2 cellular contexts compared by ENCODE assay signal in genomic region chr16:86858501-86858900, GRCh38.
TF ChIP-seq lines count a peak whose summit lies in the region.

No MANE protein-coding gene starts in this region.

TF ChIP-seq in endothelial cell of umbilical vein, 7 proteins besides CTCF, POLR2A, EP300 and RAD21:
- TF ChIP-seq POLR2AphosphoS5 (IDR thresholded peaks at IDR 0.05; ENCODE audit: insufficient read depth, low read depth, low read length) (no peak), EZH2 (IDR thresholded peaks at IDR 0.05; ENCODE audit: borderline replicate concordance, low read depth, low read length, severe bottlenecking) (no peak), FOS (IDR thresholded peaks at IDR 0.05; ENCODE audit: borderline replicate concordance, insufficient read depth, low read length) (no peak), GATA2 (IDR thresholded peaks at IDR 0.05; ENCODE audit: insufficient read depth, insufficient read length, low read depth, low read length) (no peak), MYC (IDR thresholded peaks at IDR 0.05; ENCODE audit: low read depth, low read length) (no peak), MAX (IDR thresholded peaks at IDR 0.05; ENCODE audit: insufficient read depth, insufficient read length) (no peak), JUN (IDR thresholded peaks at IDR 0.05; ENCODE audit: borderline replicate concordance, insufficient read depth, insufficient read length, low read depth) (no peak)

TF ChIP-seq in HepG2, 621 proteins besides CTCF, POLR2A, EP300 and RAD21 (continues in another document):
- TF ChIP-seq ATF2 (CRISPR knock-in tag; IDR thresholded peaks at IDR 0.05), result no peak
- peak; percentile 77 for TF ChIP-seq HNF4A (CRISPR knock-in tag; IDR thresholded peaks at IDR 0.05)
- peak; percentile 76 for TF ChIP-seq BCL6 (CRISPR knock-in tag; IDR thresholded peaks at IDR 0.05)
- TF ChIP-seq ZNF577 (CRISPR knock-in tag; IDR thresholded peaks at IDR 0.05; ENCODE audit: borderline replicate concordance, low read depth), result no peak
- TF ChIP-seq ZFX (CRISPR knock-in tag; IDR thresholded peaks at IDR 0.05; ENCODE audit: low read depth), result 0 out of 2 replicates have a peak, but pooled peaks have one; percentile 23
- peak; percentile 33; the same call in 1 of the 2 replicates for TF ChIP-seq HDAC2 (CRISPR knock-in tag; IDR thresholded peaks at IDR 0.05)
- TF ChIP-seq PAXIP1 (CRISPR knock-in tag; conservative IDR thresholded peaks at IDR 0.05), result peak; percentile 48; the same call in 1 of the 2 replicates
- TF ChIP-seq MAX (IDR thresholded peaks at IDR 0.05), result 0 out of 2 replicates have a peak, but pooled peaks have one; percentile 31
- no peak for TF ChIP-seq HNRNPK (IDR thresholded peaks at IDR 0.05; ENCODE audit: low read depth, low read length, poor library complexity, severe bottlenecking)
- TF ChIP-seq SOX6 (IDR thresholded peaks at IDR 0.05), result no peak
- TF ChIP-seq SOX6 (CRISPR knock-in tag; IDR thresholded peaks at IDR 0.05), result peak; percentile 73
- 0 out of 2 replicates have a peak, but pooled peaks have one; percentile 28 for TF ChIP-seq DRAP1 (CRISPR knock-in tag; IDR thresholded peaks at IDR 0.05)
- 0 out of 2 replicates have a peak, but pooled peaks have one; percentile 44 for TF ChIP-seq EHMT2 (IDR thresholded peaks at IDR 0.05; ENCODE audit: borderline replicate concordance, low read depth, low read length)
- peak; percentile 55; the same call in 1 of the 2 replicates for TF ChIP-seq SOX5 (CRISPR knock-in tag; IDR thresholded peaks at IDR 0.05; ENCODE audit: borderline replicate concordance)
- no peak for TF ChIP-seq NFE2L1 (CRISPR knock-in tag; IDR thresholded peaks at IDR 0.05; ENCODE audit: borderline replicate concordance)
- 0 out of 2 replicates have a peak, but pooled peaks have one; percentile 27 for TF ChIP-seq SPEN (CRISPR knock-in tag; IDR thresholded peaks at IDR 0.05; ENCODE audit: low read depth)
- TF ChIP-seq ZNF530 (CRISPR knock-in tag; IDR thresholded peaks at IDR 0.05; ENCODE audit: low read depth), result no peak
- peak; percentile 49; the same call in 1 of the 2 replicates for TF ChIP-seq RXRB (CRISPR knock-in tag; IDR thresholded peaks at IDR 0.05; ENCODE audit: borderline replicate concordance)
- peak; percentile 58; the same call in 1 of the 2 replicates for TF ChIP-seq ZNF292 (CRISPR knock-in tag; IDR thresholded peaks at IDR 0.05; ENCODE audit: borderline replicate concordance, low read depth)
- peak; percentile 51; the same call in 1 of the 2 replicates for TF ChIP-seq ZNF124 (CRISPR knock-in tag; IDR thresholded peaks at IDR 0.05)
- TF ChIP-seq ZMYM3 (CRISPR knock-in tag; IDR thresholded peaks at IDR 0.05), result 0 out of 2 replicates have a peak, but pooled peaks have one; percentile 32
- no peak for TF ChIP-seq NONO (IDR thresholded peaks at IDR 0.05)
- 0 out of 2 replicates have a peak, but pooled peaks have one; percentile 46 for TF ChIP-seq NONO (CRISPR knock-in tag; conservative IDR thresholded peaks at IDR 0.05)
- TF ChIP-seq RXRA (CRISPR knock-in tag; IDR thresholded peaks at IDR 0.05), result peak; percentile 38; the same call in 1 of the 2 replicates
- no peak for TF ChIP-seq LCORL (IDR thresholded peaks at IDR 0.05)
- TF ChIP-seq LCORL (CRISPR knock-in tag; IDR thresholded peaks at IDR 0.05), result peak; percentile 40; the same call in 1 of the 2 replicates
- 0 out of 2 replicates have a peak, but pooled peaks have one; percentile 21 for TF ChIP-seq ZSCAN21 (CRISPR knock-in tag; IDR thresholded peaks at IDR 0.05; ENCODE audit: borderline replicate concordance)
- peak; percentile 36; the same call in 1 of the 2 replicates for TF ChIP-seq ZNF646 (CRISPR knock-in tag; IDR thresholded peaks at IDR 0.05)
- TF ChIP-seq PRDM4 (CRISPR knock-in tag; IDR thresholded peaks at IDR 0.05; ENCODE audit: borderline replicate concordance), result no peak
- TF ChIP-seq NCOR1 (IDR thresholded peaks at IDR 0.05; ENCODE audit: borderline replicate concordance, low read length), result peak; percentile 65; the same call in 1 of the 2 replicates
- peak; percentile 82 for TF ChIP-seq ZNF362 (CRISPR knock-in tag; IDR thresholded peaks at IDR 0.05; ENCODE audit: borderline replicate concordance)
- TF ChIP-seq TBX2 (CRISPR knock-in tag; IDR thresholded peaks at IDR 0.05; ENCODE audit: borderline replicate concordance), result peak; percentile 27; the same call in 1 of the 2 replicates
- TF ChIP-seq ZNF788 (CRISPR knock-in tag; IDR thresholded peaks at IDR 0.05; ENCODE audit: borderline replicate concordance), result 0 out of 2 replicates have a peak, but pooled peaks have one; percentile 26
- peak; percentile 17; the same call in 1 of the 2 replicates for TF ChIP-seq ZNF331 (CRISPR knock-in tag; IDR thresholded peaks at IDR 0.05)
- TF ChIP-seq ZNF432 (CRISPR knock-in tag; IDR thresholded peaks at IDR 0.05; ENCODE audit: borderline replicate concordance), result no peak
